ENCODE assay signal across 1 cellular context in genomic region chr6:32603888-32604287, GRCh38.
TF ChIP-seq lines count a peak whose summit lies in the region.

No MANE protein-coding gene starts in this region.

TF ChIP-seq in WTC11, 78 proteins besides CTCF, POLR2A, EP300 and RAD21 (continued from another document):
- TF ChIP-seq MLX (CRISPR knock-in tag; IDR thresholded peaks at IDR 0.05) (no peak), PRRX2 (CRISPR knock-in tag; IDR thresholded peaks at IDR 0.05) (no peak), ZNF396 (CRISPR knock-in tag; IDR thresholded peaks at IDR 0.05; ENCODE audit: borderline replicate concordance) (no peak), NR2C2 (CRISPR knock-in tag; IDR thresholded peaks at IDR 0.05) (no peak), ZNF416 (CRISPR knock-in tag; IDR thresholded peaks at IDR 0.05) (no peak), ESRRA (CRISPR knock-in tag; IDR thresholded peaks at IDR 0.05; ENCODE audit: borderline replicate concordance) (no peak), NFYB (CRISPR knock-in tag; conservative IDR thresholded peaks at IDR 0.05; ENCODE audit: low read depth) (no peak), IRF1 (CRISPR knock-in tag; IDR thresholded peaks at IDR 0.05) (no peak), FOXP4 (CRISPR knock-in tag; IDR thresholded peaks at IDR 0.05) (no peak)
